Comparison of ENCODE assay signal across 8 cellular contexts in the genomic region with DNA sequence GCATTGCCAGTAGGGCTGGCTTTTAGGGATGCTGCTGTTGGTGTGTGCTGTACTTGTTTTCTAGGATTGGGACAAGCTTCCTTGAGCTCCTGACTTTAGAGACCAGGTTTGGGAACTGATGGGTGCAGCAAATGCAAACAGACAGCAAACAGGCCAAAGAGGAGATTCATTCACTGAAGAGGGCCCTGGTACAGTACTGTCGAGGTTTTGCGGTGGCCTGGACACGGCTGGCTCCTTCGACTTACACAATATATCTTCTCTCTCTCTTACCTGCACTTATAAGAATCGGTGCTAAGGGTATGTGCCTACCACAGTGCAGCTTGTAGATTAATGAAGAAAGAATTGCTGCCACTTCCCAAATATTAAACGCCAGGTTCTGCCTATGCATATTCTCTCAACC. TPM values are rescaled to one million over a fixed set of nuclear protein-coding genes. Genes with fewer than 3 reads are reported as not detected.
DNase-seq lines count a peak whose midpoint lies in the region; ATAC-seq and TF ChIP-seq lines count a peak whose summit lies in the region.

No MANE protein-coding gene starts in this region.

- DNase-seq in AG04449 (ENCODE audit: low read depth, low spot score): no peak
- no peak for DNase-seq in coronary artery (ENCODE audit: low spot score)
- no peak for DNase-seq in naive B cell
- no peak for DNase-seq in DMS 273 treated with DMSO at 0.1 percent for 48 hours (lab: John Stamatoyannopoulos, UW)
- DNase-seq in NCI-H774 (lab: John Stamatoyannopoulos, UW): no peak

- H3K4me3 ChIP-seq in AG04449 (ENCODE audit: low read depth, low read length): peak overlapping the region; percentile 70
- peak overlapping the region; percentile 92 for H3K4me3 ChIP-seq in coronary artery

- H3K36me3 ChIP-seq in KOPT-K1 (ENCODE audit: insufficient read depth, low read length): no peaks in the 10 kb centered on the region

- POLR2A ChIA-PET in AG04449 (lab: Yijun Ruan, JAX): interaction anchor here (0.7 kb wide), 1 partner anchor 15 kb away, joined by 3 read pairs; no protein-coding TSS in a partner anchor

- CTCF ChIA-PET in AG04449 (lab: Yijun Ruan, JAX): interaction anchor here (0.9 to 3.8 kb wide), 4 partner anchors 12 to 279 kb away, joined by 3 to 22 read pairs (median 8); no protein-coding TSS in a partner anchor

- H3K27ac Mint-ChIP-seq in naive B cell: peak overlapping the region; percentile 85 to 98 (median 92)

- H3K9me3 ChIP-seq in KOPT-K1 (ENCODE audit: insufficient read depth, low read length, poor library complexity, severe bottlenecking): no peaks in the 10 kb centered on the region

- ATAC-seq in naive B cell (ENCODE audit: low read depth in 2 of 2): no peak
- ATAC-seq in GM18517 (IDR thresholded peaks at IDR 0.05; ENCODE audit: unreplicated experiment): no peak
- no peak for ATAC-seq in GM21529 (IDR thresholded peaks at IDR 0.05; ENCODE audit: unreplicated experiment)

- TF ChIP-seq CTCF in AG04449 (IDR thresholded peaks at IDR 0.05; ENCODE audit: insufficient read depth, low read length, missing control alignments) (no peak), coronary artery (IDR thresholded peaks at IDR 0.05) (no peak)

- H3K27ac ChIP-seq in KOPT-K1 (ENCODE audit: low read depth, low read length, poor library complexity, severe bottlenecking): peak overlapping the region; percentile 93
- peak overlapping the region in 1 of 2 donors; percentile 58 for H3K27ac ChIP-seq in coronary artery

- H3K9me3 Mint-ChIP-seq in naive B cell: no peaks in the 10 kb centered on the region

- peaks cover 7 to 13% of the 10 kb centered on the region in 2 donors for H3K36me3 Mint-ChIP-seq in naive B cell

- H3K27me3 Mint-ChIP-seq in naive B cell: peaks cover 6 to 13% (median 6%) of the 10 kb centered on the region in 3 donors

- peaks cover 28 to 35% (median 34%) of the 10 kb centered on the region in 3 donors for H3K4me1 Mint-ChIP-seq in naive B cell

- peak overlapping the region; percentile 88 to 95 (median 92) for H3K4me3 Mint-ChIP-seq in naive B cell

RNA-seq across cellular contexts. Expression of a gene that starts 44.6 kb away (rescaled TPM):
- polyA plus RNA-seq in naive B cell (ENCODE audit: low read depth in 6 of 6): 10 to 100 TPM in 3 of 6 donors, 1 to 10 TPM in 3; 6.9 to 13.1 (median 10.2) TPM
